In genomic region chr2:2795438-2796091, GRCh38 we compare ENCODE assay signal across 35 cellular contexts.
"Had no signal": no experiment of that assay in that cellular context is flagged by ENCODE, and none has a peak within 500 bp of the region (broad histone marks: within the 10 kb centered on the region; RNA-seq: fewer than 3 reads in every experiment).

No MANE protein-coding gene starts in this region.

- H3K27ac Mint-ChIP-seq: activated B cell treated with CpG ODN at 0.5 μM for 24 hours; activated CD4-positive, alpha-beta memory T cell treated with anti-CD3 and anti-CD28 coated beads for 36 hours; activated naive CD4-positive, alpha-beta T cell treated with anti-CD3 and anti-CD28 coated beads, Interleukin-2, amount 50 U/mL, for 24 hours; activated naive CD8-positive, alpha-beta T cell treated with anti-CD3 and anti-CD28 coated beads, Interleukin-2, amount 10 ng/mL, durations not matched to agents 7 days and 5 days; activated T-helper 1 cell treated with anti-CD3 and anti-CD28 coated beads, Interleukin-12 subunit alpha, Interleukin-12 subunit beta, Interleukin-2, Interleukin-4 antibody, amounts not matched to agents 30 ng/mL and 10 ng/mL and 1 ng/mL, durations not matched to agents 14 hours and 24 hours and 36 hours had no signal

- H3K27me3 Mint-ChIP-seq: activated B cell treated with CpG ODN at 0.5 μM for 24 hours had no signal

- H3K27ac ChIP-seq: ascending aorta, cardiac muscle cell, PC-9, VCaP had no signal

- H3K4me1 Mint-ChIP-seq: activated B cell treated with CpG ODN at 0.5 μM for 24 hours; activated naive CD4-positive, alpha-beta T cell treated with anti-CD3 and anti-CD28 coated beads, Interleukin-2, amount 50 U/mL, for 24 hours; activated naive CD8-positive, alpha-beta T cell treated with anti-CD3 and anti-CD28 coated beads, Interleukin-2, amount 10 ng/mL, durations not matched to agents 7 days and 5 days; central memory CD8-positive, alpha-beta T cell had no signal

- H3K36me3 Mint-ChIP-seq: activated CD4-positive, alpha-beta memory T cell treated with anti-CD3 and anti-CD28 coated beads for 36 hours; activated naive CD4-positive, alpha-beta T cell treated with anti-CD3 and anti-CD28 coated beads, Interleukin-2, amount 50 U/mL, for 24 hours; activated naive CD8-positive, alpha-beta T cell treated with anti-CD3 and anti-CD28 coated beads, Interleukin-2, amount 10 ng/mL, durations not matched to agents 7 days and 5 days had no signal

- DNase-seq: activated B cell treated with CpG ODN at 0.5 μM for 24 hours; activated CD4-positive, alpha-beta memory T cell treated with anti-CD3 and anti-CD28 coated beads for 36 hours; activated CD4-positive, alpha-beta T cell treated with anti-CD3 and anti-CD28 coated beads for 4 hours; activated CD4-positive, alpha-beta T cell treated with anti-CD3 and anti-CD28 coated beads, Interleukin-2, amount 50 U/mL, for 1 hour; activated CD4-positive, CD25-positive, alpha-beta regulatory T cell treated with anti-CD3 and anti-CD28 coated beads, Interleukin-2, amount 50 U/mL, for 72 hours; activated naive CD4-positive, alpha-beta T cell; activated naive CD8-positive, alpha-beta T cell treated with anti-CD3 and anti-CD28 coated beads, Interleukin-2, amount 10 ng/mL, durations not matched to agents 7 days and 5 days; activated T-cell treated with anti-CD3 and anti-CD28 coated beads for 4 hours; activated T-cell treated with anti-CD3 and anti-CD28 coated beads, Interleukin-2, amount 50 U/mL, for 4 hours; amygdala; Kasumi-1; KG1; MG63; NCI-H1048; NCI-H1417; NCI-H146; NCI-H187; NCI-H2029 treated with DMSO at 0.1 percent for 48 hours; NCI-H2107; NCI-H2171; NCI-H510A; NCI-H526; NCI-H748 treated with DMSO at 0.1 percent for 48 hours; PC-9; Right ventricle myocardium superior; SW 1271; T-helper 1 cell; T-helper 2 cell; T-helper 9 cell had no signal

- H3K4me3 ChIP-seq: ascending aorta, cardiac muscle cell, MG63, PC-9 had no signal

- H3K4me3 Mint-ChIP-seq: activated B cell treated with CpG ODN at 0.5 μM for 24 hours; activated CD4-positive, alpha-beta memory T cell treated with anti-CD3 and anti-CD28 coated beads for 36 hours; activated naive CD4-positive, alpha-beta T cell treated with anti-CD3 and anti-CD28 coated beads, Interleukin-2, amount 50 U/mL, for 24 hours; activated naive CD8-positive, alpha-beta T cell treated with anti-CD3 and anti-CD28 coated beads, Interleukin-2, amount 10 ng/mL, durations not matched to agents 7 days and 5 days; activated T-cell treated with anti-CD3 and anti-CD28 coated beads, Interleukin-2, amount 50 U/mL, for 4 hours; activated T-helper 1 cell treated with anti-CD3 and anti-CD28 coated beads, Interleukin-12 subunit alpha, Interleukin-12 subunit beta, Interleukin-2, Interleukin-4 antibody, amounts not matched to agents 30 ng/mL and 10 ng/mL and 1 ng/mL, durations not matched to agents 14 hours and 24 hours and 36 hours; central memory CD8-positive, alpha-beta T cell had no signal

- H3K9me3 Mint-ChIP-seq: activated B cell treated with CpG ODN at 0.5 μM for 24 hours; activated CD4-positive, alpha-beta memory T cell treated with anti-CD3 and anti-CD28 coated beads for 36 hours; activated naive CD4-positive, alpha-beta T cell treated with anti-CD3 and anti-CD28 coated beads, Interleukin-2, amount 50 U/mL, for 24 hours; activated naive CD8-positive, alpha-beta T cell treated with anti-CD3 and anti-CD28 coated beads, Interleukin-2, amount 10 ng/mL, durations not matched to agents 7 days and 5 days; activated T-cell treated with anti-CD3 and anti-CD28 coated beads, Interleukin-2, amount 50 U/mL, for 4 hours; activated T-helper 1 cell treated with anti-CD3 and anti-CD28 coated beads, Interleukin-12 subunit alpha, Interleukin-12 subunit beta, Interleukin-2, Interleukin-4 antibody, amounts not matched to agents 30 ng/mL and 10 ng/mL and 1 ng/mL, durations not matched to agents 14 hours and 24 hours and 36 hours had no signal
